15 cellular contexts compared by ENCODE assay signal in genomic region chr6:223763-224162, GRCh38.
DNase-seq lines count a peak whose midpoint lies in the region; ATAC-seq and TF ChIP-seq lines count a peak whose summit lies in the region.
"Had no signal": no experiment of that assay in that cellular context is flagged by ENCODE, and none has a peak within 500 bp of the region (broad histone marks: within the 10 kb centered on the region; RNA-seq: fewer than 3 reads in every experiment).

No MANE protein-coding gene starts in this region.

- TF ChIP-seq EP300 in tibial nerve (IDR thresholded peaks at IDR 0.05), result no peak

- no peak overlapping the region for H3K4me3 Mint-ChIP-seq in activated naive CD4-positive, alpha-beta T cell treated with anti-CD3 and anti-CD28 coated beads, Interleukin-2, amount 10 ng/mL, durations not matched to agents 7 days and 5 days

- peak overlapping the region; percentile 99 for H3K27ac Mint-ChIP-seq in activated naive CD4-positive, alpha-beta T cell treated with anti-CD3 and anti-CD28 coated beads, Interleukin-2, amount 10 ng/mL, durations not matched to agents 7 days and 5 days

- TF ChIP-seq CTCF in tibial nerve (IDR thresholded peaks at IDR 0.05), result no peak

- TF ChIP-seq POLR2A in tibial nerve (IDR thresholded peaks at IDR 0.05), result no peak

- H3K27ac ChIP-seq in tibial nerve, result no peak overlapping the region
- H3K27ac ChIP-seq: parathyroid adenoma, uterus had no signal

- peaks cover 0 to 7% (median 2%) of the 10 kb centered on the region in 4 donors for H3K4me1 ChIP-seq in tibial nerve
- H3K4me1 ChIP-seq: parathyroid adenoma, uterus had no signal

- H3K27me3 ChIP-seq in tibial nerve, result no peaks in the 10 kb centered on the region
- H3K27me3 ChIP-seq: uterus had no signal

- H3K9me3 ChIP-seq in tibial nerve, result no peaks in the 10 kb centered on the region
- H3K9me3 ChIP-seq: mucosa of descending colon, uterus had no signal

- H3K36me3 ChIP-seq in tibial nerve, result no peaks in the 10 kb centered on the region
- H3K36me3 ChIP-seq: uterus had no signal

- H3K9me3 Mint-ChIP-seq in activated naive CD4-positive, alpha-beta T cell treated with anti-CD3 and anti-CD28 coated beads, Interleukin-2, amount 10 ng/mL, durations not matched to agents 7 days and 5 days, result peaks cover 5% of the 10 kb centered on the region

- WGBS in tibial nerve, 2 donors, result 92 to 95% methylated on average over 12 of the region's 12 CpGs

- H3K4me3 ChIP-seq in tibial nerve, result no peak overlapping the region
- H3K4me3 ChIP-seq: mucosa of descending colon, uterus had no signal

- peaks cover 70% of the 10 kb centered on the region for H3K4me1 Mint-ChIP-seq in activated naive CD4-positive, alpha-beta T cell treated with anti-CD3 and anti-CD28 coated beads, Interleukin-2, amount 10 ng/mL, durations not matched to agents 7 days and 5 days

- peaks cover 10% of the 10 kb centered on the region for H3K36me3 Mint-ChIP-seq in activated naive CD4-positive, alpha-beta T cell treated with anti-CD3 and anti-CD28 coated beads, Interleukin-2, amount 10 ng/mL, durations not matched to agents 7 days and 5 days

- peak; percentile 70 to 74 for ATAC-seq in activated CD4-positive, CD25-positive, alpha-beta regulatory T cell treated with anti-CD3 and anti-CD28 coated beads, Interleukin-2, amount 50 U/mL, for 24 hours
- no peak for ATAC-seq in HG03378 (IDR thresholded peaks at IDR 0.05; ENCODE audit: unreplicated experiment)
- ATAC-seq: mucosa of descending colon had no signal

- CTCF ChIA-PET in activated naive CD4-positive, alpha-beta T cell treated with anti-CD3 and anti-CD28 coated beads, Interleukin-2, amount 10 ng/mL, durations not matched to agents 7 days and 5 days (lab: Charles Lee), result interaction anchor here (1.8 to 8.5 kb wide), 3 partner anchors 12 to 34 kb away, joined by 7 to 77 read pairs (median 8); no protein-coding TSS in a partner anchor

- H3K27me3 Mint-ChIP-seq in activated naive CD4-positive, alpha-beta T cell treated with anti-CD3 and anti-CD28 coated beads, Interleukin-2, amount 10 ng/mL, durations not matched to agents 7 days and 5 days, result peaks cover 6% of the 10 kb centered on the region

- DNase-seq in activated CD4-positive, CD25-positive, alpha-beta regulatory T cell treated with anti-CD3 and anti-CD28 coated beads, Interleukin-2, amount 50 U/mL, for 72 hours, result no peak
- DNase-seq in HT1080 (ENCODE audit: low read depth) (peak; percentile 35), kidney glomerular epithelial cell (lab: John Stamatoyannopoulos, UW) (peak; percentile 34), NCI-H1105 treated with DMSO at 0.1 percent for 48 hours (lab: John Stamatoyannopoulos, UW) (no peak), tibial nerve (ENCODE audit: low spot score in 2 of 2) (no peak)
- no peak for DNase-seq in activated naive CD4-positive, alpha-beta T cell treated with anti-CD3 and anti-CD28 coated beads, Interleukin-2, amount 10 ng/mL, durations not matched to agents 7 days and 5 days
- DNase-seq: amygdala, DMS 273 treated with DMSO at 0.1 percent for 48 hours, KG1, mucosa of descending colon, NCI-H2081 treated with DMSO at 0.1 percent for 48 hours, uterus had no signal

Comparison
In these comparisons a context has a peak if more than half of its experiments do, and no peak if none do; other contexts are left out.
1. DNase-seq: peak in HT1080 (single experiment) and kidney glomerular epithelial cell (single experiment); none in activated CD4-positive, CD25-positive, alpha-beta regulatory T cell treated with anti-CD3 and anti-CD28 coated beads, Interleukin-2, amount 50 U/mL, for 72 hours (single experiment), activated naive CD4-positive, alpha-beta T cell treated with anti-CD3 and anti-CD28 coated beads, Interleukin-2, amount 10 ng/mL, durations not matched to agents 7 days and 5 days (single experiment), NCI-H1105 treated with DMSO at 0.1 percent for 48 hours (single experiment) and tibial nerve (0 of 2).